ENCODE assay signal across 9 cellular contexts in the genomic region with DNA sequence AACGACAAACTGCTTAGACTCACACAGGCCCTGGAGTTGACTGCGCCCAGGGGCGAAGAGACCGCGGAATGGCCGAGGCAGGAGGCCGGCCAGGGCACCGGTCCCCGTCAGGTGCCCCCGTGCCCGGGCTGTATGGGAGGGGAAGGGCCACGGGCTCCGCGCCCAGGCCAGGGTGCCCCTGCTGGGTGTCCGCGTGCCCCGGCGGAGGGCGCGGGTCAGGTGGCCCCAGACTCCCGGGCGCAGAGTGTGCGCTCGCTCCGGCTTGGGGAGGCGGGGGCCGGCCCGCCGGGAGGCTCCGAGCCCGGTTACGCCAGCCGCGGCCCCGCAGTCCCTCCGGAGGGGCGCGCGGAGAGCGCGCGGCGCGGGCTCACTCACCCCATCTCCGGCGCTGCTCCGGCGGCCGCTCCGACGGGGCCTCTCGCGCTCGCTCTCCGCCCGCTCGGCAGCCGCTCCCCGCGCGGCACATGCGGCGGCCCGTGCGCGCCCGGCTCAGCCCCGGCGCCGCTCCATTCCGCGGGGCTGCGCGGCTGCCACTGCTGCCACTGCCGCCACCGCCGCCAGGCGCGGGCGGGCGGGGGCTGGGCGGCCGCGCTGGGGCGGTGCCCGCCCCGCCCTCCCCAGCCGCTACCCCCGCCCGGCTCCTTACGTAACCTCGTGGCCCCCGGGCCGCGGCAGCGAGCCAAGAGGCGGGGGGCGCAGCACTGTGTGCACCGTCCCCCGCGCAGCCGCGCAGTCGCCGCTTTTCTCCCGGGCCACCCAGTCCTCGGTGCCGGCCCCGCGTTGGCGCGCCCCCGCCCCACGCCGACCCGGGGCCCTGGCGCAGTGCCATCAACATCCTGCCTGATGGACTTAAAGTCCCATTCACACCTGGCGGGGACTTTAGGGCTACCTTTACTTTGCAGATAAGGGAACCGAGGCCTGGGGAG. TPM values are rescaled to one million over a fixed set of nuclear protein-coding genes. Genes with fewer than 3 reads are reported as not detected.
DNase-seq lines count a peak whose midpoint lies in the region; ATAC-seq, FAIRE-seq and TF ChIP-seq lines count a peak whose summit lies in the region.
"Had no signal": no experiment of that assay in that cellular context is flagged by ENCODE, and none has a peak within 500 bp of the region (broad histone marks: within the 10 kb centered on the region; RNA-seq: fewer than 3 reads in every experiment).

Gene HOMER2, minus strand, starts transcription at position 565 of the 926 bp plus-strand sequence. Its CDS starts 185 bp downstream, at position 380.

- intact Hi-C loops in MCF 10A (cut with micrococcal nuclease) = no loop called here
- intact Hi-C loops in spleen (cut with DNase I; ENCODE audit: low total_unique reads) = no loop called here
- intact Hi-C loops in OCI-LY7 (cut with micrococcal nuclease; ENCODE audit: unreplicated experiment) = no loop called here

- CTCF ChIA-PET in MCF 10A (lab: Yijun Ruan, JAX) = interaction anchor here (0.7 kb wide), 1 partner anchor 78 kb away, joined by 3 read pairs; no protein-coding TSS in a partner anchor
- CTCF ChIA-PET in OCI-LY7 (lab: Charles Lee; ENCODE audit: unreplicated experiment) = no interaction called here

- H3K79me2 ChIP-seq in keratinocyte (ENCODE audit: control insufficient read depth, insufficient read depth, low read length) (no peaks in the 10 kb centered on the region), OCI-LY7 (ENCODE audit: insufficient read depth, low read depth, low read length) (no peaks in the 10 kb centered on the region)

- dilution Hi-C loops in keratinocyte (cut with MboI; ENCODE audit: extremely low pct_ligation_motif_present, low sequenced_read_pairs) = no loop called here

- H4K20me1 ChIP-seq in keratinocyte (ENCODE audit: control insufficient read depth, extremely low read depth, insufficient read depth, low read length) (no peaks in the 10 kb centered on the region), OCI-LY7 (ENCODE audit: insufficient read depth, low read length) (no peaks in the 10 kb centered on the region)

- H3K4me2 ChIP-seq in keratinocyte (ENCODE audit: control insufficient read depth, extremely low read depth, insufficient read depth, low read depth, low read length) (peak within 1 kb of the TSS; percentile 70), OCI-LY7 (ENCODE audit: low read length) (no peak within 1 kb of the TSS)

- H3K9me1 ChIP-seq in keratinocyte (ENCODE audit: control insufficient read depth, extremely low read depth, insufficient read depth, low read length) = no peaks in the 10 kb centered on the region

- TF ChIP-seq POLR2A in spleen (IDR thresholded peaks at IDR 0.05) = no peak

- DNase-seq in GM06990 (ENCODE audit: extremely low read depth, insufficient read length) (peak; percentile 21), NCI-H69 (lab: John Stamatoyannopoulos, UW) (peak; percentile 84), MCF 10A (ENCODE audit: unreplicated experiment) (no peak), keratinocyte (ENCODE audit: low read depth, low spot score) (no peak), spleen (no peak), OCI-LY7 (ENCODE audit: low spot score) (no peak)

- H3K4me3 ChIP-seq in GM06990 (replicated peaks; ENCODE audit: low read depth, low read length) (peak within 1 kb of the TSS; percentile 35), keratinocyte (ENCODE audit: control insufficient read depth in 2 of 3, extremely low read depth in 1 of 3, insufficient read depth in 2 of 3, low read depth in 1 of 3, low read length in 3 of 3) (peak within 1 kb of the TSS; percentile 58 to 73 (median 67)), spleen (peak within 1 kb of the TSS; percentile 28 to 75 (median 54)), OCI-LY7 (ENCODE audit: low read depth, low read length, poor library complexity, severe bottlenecking) (no peak within 1 kb of the TSS)

- H3K27me3 ChIP-seq in GM06990 (replicated peaks; ENCODE audit: control insufficient read depth, insufficient read depth, low read length) (no peaks in the 10 kb centered on the region; the same call in 1 of the 2 replicates), keratinocyte (ENCODE audit: control insufficient read depth, extremely low read depth, insufficient read depth, low read length) (peaks cover 9% of the 10 kb centered on the region), spleen (replicated peaks in 1 of 7) (peaks cover 0 to 39% (median 10%) of the 10 kb centered on the region in 7 donors)

- H2AFZ ChIP-seq in keratinocyte (ENCODE audit: control insufficient read depth, low read length) (peak within 1 kb of the TSS; percentile 56), OCI-LY7 (ENCODE audit: low read length) (no peak within 1 kb of the TSS)

- peak within 1 kb of the TSS; percentile 52 for H3K9ac ChIP-seq in keratinocyte (ENCODE audit: control insufficient read depth, extremely low read depth, insufficient read depth, low read length)

- H3K27ac ChIP-seq in 22Rv1 (peak within 1 kb of the TSS; percentile 61), keratinocyte (ENCODE audit: control insufficient read depth, insufficient read depth, low read length) (no peak within 1 kb of the TSS), spleen (peak within 1 kb of the TSS in 4 of 8 donors; percentile 27 to 56 (median 39)), OCI-LY7 (ENCODE audit: low read depth, low read length, poor library complexity, severe bottlenecking) (no peak within 1 kb of the TSS)
- H3K27ac ChIP-seq: neutrophil had no signal

- no peak for ATAC-seq in GM21619 (IDR thresholded peaks at IDR 0.05; ENCODE audit: unreplicated experiment)

- TF ChIP-seq CTCF in 22Rv1 (IDR thresholded peaks at IDR 0.05) = no peak
- no peak for TF ChIP-seq CTCF in GM06990 (IDR thresholded peaks at IDR 0.05; ENCODE audit: insufficient read depth, low read length, poor library complexity, severe bottlenecking)
- TF ChIP-seq CTCF in MCF 10A (IDR thresholded peaks at IDR 0.05; ENCODE audit: unreplicated experiment) = no peak
- no peak for TF ChIP-seq CTCF in keratinocyte (optimal IDR thresholded peaks at IDR 0.05 in 1 of 3, IDR thresholded peaks at IDR 0.05 in 1 of 3, conservative IDR thresholded peaks at IDR 0.05 in 1 of 3; ENCODE audit: extremely low read depth in 1 of 3, insufficient read depth in 2 of 3, low read length in 3 of 3)
- no peak for TF ChIP-seq CTCF in spleen (IDR thresholded peaks at IDR 0.05 in 8 of 11, conservative IDR thresholded peaks at IDR 0.05 in 3 of 11)
- no peak for TF ChIP-seq CTCF in OCI-LY7 (conservative IDR thresholded peaks at IDR 0.05; ENCODE audit: low read length)

- BruUV-seq in MCF 10A (replicated peaks; lab: Mats Ljungman, UMichigan) = no TSS peak
- BruUV-seq in OCI-LY7 (replicated peaks; lab: Mats Ljungman, UMichigan) = no TSS peak

- H3K4me3 Mint-ChIP-seq in MCF 10A (ENCODE audit: unreplicated experiment) = peak within 1 kb of the TSS; percentile 61

- H3K4me1 ChIP-seq in keratinocyte (ENCODE audit: control insufficient read depth, extremely low read depth, insufficient read depth, low read length) (peaks cover 4% of the 10 kb centered on the region), spleen (peaks cover 3 to 27% (median 17%) of the 10 kb centered on the region in 6 donors), OCI-LY7 (ENCODE audit: insufficient read depth, low read length, poor library complexity, severe bottlenecking) (no peaks in the 10 kb centered on the region)

- H3K27me3 Mint-ChIP-seq in MCF 10A (ENCODE audit: insufficient read depth, unreplicated experiment) = no peaks in the 10 kb centered on the region

- no peaks in the 10 kb centered on the region for H3K9me3 Mint-ChIP-seq in MCF 10A (ENCODE audit: unreplicated experiment)

- 0 to 12% (median 1%) methylated on average over 10 to 119 of the region's 119 CpGs for WGBS in spleen, 5 donors

- POLR2A ChIA-PET in MCF 10A (lab: Yijun Ruan, JAX) (interaction anchor here (0.6 to 1.2 kb wide), 3 partner anchors 33 to 782 kb away, joined by 3 to 4 read pairs (median 3); partner anchors contain the start of gene RAMAC), OCI-LY7 (lab: Charles Lee) (no interaction called here)

- no peaks in the 10 kb centered on the region for H3K4me1 Mint-ChIP-seq in MCF 10A (ENCODE audit: insufficient read depth, unreplicated experiment)

- H3K36me3 ChIP-seq in GM06990 (ENCODE audit: control insufficient read depth, insufficient read depth, low read length) (no peaks in the 10 kb centered on the region), keratinocyte (ENCODE audit: control insufficient read depth in 2 of 2, extremely low read depth in 1 of 2, insufficient read depth in 2 of 2, low read length in 2 of 2) (no peaks in the 10 kb centered on the region), spleen (no peaks in the 10 kb centered on the region), OCI-LY7 (ENCODE audit: insufficient read depth, low read length) (no peaks in the 10 kb centered on the region)
- H3K36me3 ChIP-seq: neutrophil had no signal

- no peaks in the 10 kb centered on the region for H3K36me3 Mint-ChIP-seq in MCF 10A (ENCODE audit: insufficient read depth, unreplicated experiment)

- FAIRE-seq in keratinocyte (lab: Jason Lieb, UNC) = no peak

- no peaks in the 10 kb centered on the region for H3K9me3 ChIP-seq in keratinocyte (ENCODE audit: control insufficient read depth, low read depth, low read length)
- H3K9me3 ChIP-seq in spleen = no peaks in the 10 kb centered on the region
- no peaks in the 10 kb centered on the region for H3K9me3 ChIP-seq in OCI-LY7 (ENCODE audit: low read length)
- H3K9me3 ChIP-seq: neutrophil had no signal

- H3K9me2 ChIP-seq in OCI-LY7 (ENCODE audit: insufficient read depth, low read length) = no peaks in the 10 kb centered on the region

- no peak within 1 kb of the TSS for H3K27ac Mint-ChIP-seq in MCF 10A (ENCODE audit: low read depth, unreplicated experiment)

RNA-seq across cellular contexts. Expression of gene HOMER2, which starts in this region (rescaled TPM):
- total RNA-seq in MCF 10A (2022) (8.8 and 17.0 TPM in 2 replicates), spleen (10 to 100 TPM in 6 of 7 donors, 1 to 10 TPM in 1; 4.3 to 24.3 (median 12.8) TPM), OCI-LY7 (2022) (5.6 and 6.3 TPM in 2 replicates)
- polyA plus RNA-seq in keratinocyte (9.6 to 12.4 TPM (median 11.3 TPM) in 3 replicates), spleen (1 to 10 TPM; 2.1 to 5.4 (median 2.2) TPM)
- 40.2 TPM for polyA plus RNA-seq in keratinocyte (2011; ENCODE audit: low read depth)
- polyA plus RNA-seq in keratinocyte (2011; cell fraction: cytosol; rRNA removed) = 11.2 and 12.5 TPM in 2 replicates
- polyA plus RNA-seq in keratinocyte (2011; cell fraction: nucleus; rRNA removed) = 8.8 and 9.0 TPM in 2 replicates
- 10.3 and 15.1 TPM in 2 replicates for polyA plus RNA-seq in keratinocyte (2012; ENCODE audit: low replicate concordance)
- polyA minus RNA-seq in keratinocyte = 7.6 to 26.7 TPM (median 8.9 TPM) in 3 replicates
- 11.7 TPM for polyA minus RNA-seq in keratinocyte (2011; cell fraction: cytosol; rRNA and poly(A)+ RNA removed)
- 6.5 and 14.3 TPM in 2 replicates for polyA minus RNA-seq in keratinocyte (2011; cell fraction: nucleus; rRNA and poly(A)+ RNA removed)
- 3.2 and 5.6 TPM in 2 replicates for total RNA-seq in OCI-LY7 (2014; rRNA removed; shearing (Covaris generic))

Comparison
In these comparisons a context has a peak if more than half of its experiments do, and no peak if none do; other contexts are left out.
1. DNase-seq: peak in GM06990 (single experiment) and NCI-H69 (single experiment); none in MCF 10A (single experiment), keratinocyte (single experiment), spleen (single experiment) and OCI-LY7 (single experiment).